ENCODE assay signal across 1 cellular context in the genomic region with DNA sequence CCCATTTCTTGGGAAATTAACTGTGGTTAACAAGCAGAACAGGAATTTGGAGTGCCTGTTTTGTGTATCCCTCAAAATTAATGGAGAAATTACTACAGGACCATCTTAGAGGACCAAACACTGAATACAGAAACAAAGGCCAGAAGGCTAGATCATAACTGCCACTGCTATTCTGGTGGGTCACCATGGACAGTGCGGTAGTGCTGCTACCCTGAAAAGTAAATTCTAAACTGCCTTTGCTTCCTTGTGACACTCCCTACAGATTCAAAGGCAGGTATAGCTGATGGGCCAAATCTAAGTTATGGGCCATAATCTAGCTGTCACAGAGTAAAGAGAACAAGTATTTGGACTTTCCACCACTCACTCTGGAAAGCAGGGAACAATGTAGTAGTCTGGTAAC.
TF ChIP-seq lines count a peak whose summit lies in the region.

No MANE protein-coding gene starts in this region.

TF ChIP-seq in H1, 55 proteins besides CTCF, POLR2A, EP300 and RAD21 (continued from another document):
- TF ChIP-seq SP1 (IDR thresholded peaks at IDR 0.05; ENCODE audit: low read depth, low read length): no peak
